In the genomic region with DNA sequence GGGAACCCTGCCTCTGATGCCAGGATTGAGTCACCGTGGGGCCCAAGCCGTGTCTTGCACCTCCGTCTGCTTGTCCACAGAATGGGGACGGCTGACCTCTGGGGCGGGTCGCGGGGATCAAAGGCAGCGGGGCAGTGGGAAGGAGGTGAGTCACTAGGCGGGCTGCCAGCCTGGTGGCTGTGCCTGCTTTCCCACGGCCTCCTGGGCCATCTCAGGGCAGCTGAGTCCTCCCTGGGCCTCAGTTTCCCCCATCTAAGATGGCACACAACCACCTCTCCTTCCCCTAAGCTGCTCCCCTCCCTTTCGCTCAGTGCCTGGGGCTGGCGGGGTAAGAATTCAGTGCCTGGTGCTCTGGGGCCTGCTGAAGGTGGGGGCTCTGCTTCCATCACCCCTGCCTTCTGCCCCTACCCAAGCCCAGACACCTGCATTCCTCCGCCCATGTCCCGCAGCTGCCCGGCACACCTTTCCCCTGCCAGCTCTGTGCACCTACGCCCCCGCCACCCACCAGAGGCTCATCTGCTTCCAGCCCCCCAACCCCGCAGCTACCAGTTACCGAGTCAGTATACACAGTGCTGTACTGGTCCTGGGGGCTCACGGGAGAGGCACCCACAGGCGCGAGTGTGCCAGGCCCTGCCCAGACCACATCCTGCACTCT, we compare ENCODE assay signal across 8 cellular contexts. TPM values are rescaled to one million over a fixed set of nuclear protein-coding genes. Genes with fewer than 3 reads are reported as not detected.
DNase-seq lines count a peak whose midpoint lies in the region; ATAC-seq and TF ChIP-seq lines count a peak whose summit lies in the region.

No MANE protein-coding gene starts in this region.

- no peak overlapping the region for H3K9ac ChIP-seq in PC-3 (ENCODE audit: low read length)

- CTCF ChIA-PET in PC-3 (lab: Charles Lee): no interaction called here

- no TSS peak for BruUV-seq in PC-3 (replicated peaks; lab: Mats Ljungman, UMichigan)

- H3K27ac ChIP-seq in PC-3 (ENCODE audit: low read length) (0 out of 2 replicates have a peak overlapping the region, but pooled peaks have one; percentile 13), prostate gland (peak overlapping the region; percentile 99 to 100), foreskin keratinocyte (no peak overlapping the region)
- H3K27ac ChIP-seq in effector memory CD4-positive, alpha-beta T cell (ENCODE audit: insufficient read depth, low read length, poor library complexity, severe bottlenecking): peak overlapping the region; percentile 87

- H3K27me3 ChIP-seq in PC-3 (ENCODE audit: low read length) (no peaks in the 10 kb centered on the region), prostate gland (replicated peaks; ENCODE audit: insufficient read depth) (no peaks in the 10 kb centered on the region), foreskin keratinocyte (no peaks in the 10 kb centered on the region)
- no peaks in the 10 kb centered on the region for H3K27me3 ChIP-seq in effector memory CD4-positive, alpha-beta T cell (replicated peaks; ENCODE audit: control insufficient read depth, insufficient read depth, low read length, poor library complexity, severe bottlenecking)

- TF ChIP-seq CTCF in PC-3 (conservative IDR thresholded peaks at IDR 0.05; ENCODE audit: low read depth, low read length) (no peak), prostate gland (IDR thresholded peaks at IDR 0.05) (no peak), foreskin keratinocyte (conservative IDR thresholded peaks at IDR 0.05) (no peak)

- H3K9me3 ChIP-seq in PC-3 (ENCODE audit: low read length): no peaks in the 10 kb centered on the region
- H3K9me3 ChIP-seq in effector memory CD4-positive, alpha-beta T cell (ENCODE audit: control insufficient read depth, low read length): no peaks in the 10 kb centered on the region
- H3K9me3 ChIP-seq in prostate gland: no peaks in the 10 kb centered on the region

- H3K9me2 ChIP-seq in PC-3 (replicated peaks; ENCODE audit: low read length): no peaks in the 10 kb centered on the region

- H3K36me3 ChIP-seq in PC-3 (ENCODE audit: low read depth, low read length) (no peaks in the 10 kb centered on the region; the same call in 1 of the 2 replicates), prostate gland (no peaks in the 10 kb centered on the region)
- H3K36me3 ChIP-seq in effector memory CD4-positive, alpha-beta T cell (ENCODE audit: control insufficient read depth, insufficient read depth, low read length): peaks cover 54% of the 10 kb centered on the region

- H3K4me1 ChIP-seq in PC-3 (ENCODE audit: insufficient read depth, low read length) (peaks cover 31% of the 10 kb centered on the region), prostate gland (replicated peaks) (peaks cover 63% of the 10 kb centered on the region), foreskin keratinocyte (peaks cover 5% of the 10 kb centered on the region)
- peaks cover 80% of the 10 kb centered on the region for H3K4me1 ChIP-seq in effector memory CD4-positive, alpha-beta T cell (ENCODE audit: control insufficient read depth, insufficient read depth, low read length, poor library complexity, severe bottlenecking)

- peaks cover 53% of the 10 kb centered on the region for H3K79me2 ChIP-seq in PC-3 (ENCODE audit: low read length)

- H2AFZ ChIP-seq in PC-3 (ENCODE audit: low read length): no peak overlapping the region

- intact Hi-C loops in PC-3 (cut with micrococcal nuclease) (no loop called here), prostate gland (cut with DNase I) (no loop called here)

- ATAC-seq in PC-3: no peak
- ATAC-seq in foreskin keratinocyte: no peak

- DNase-seq in Daoy (ENCODE audit: low read depth) (peak; percentile 62), PC-3 (peak; percentile 15), prostate gland (ENCODE audit: low spot score) (no peak), foreskin keratinocyte (no peak), NCI-H510A treated with DMSO at 0.1 percent for 48 hours (lab: John Stamatoyannopoulos, UW) (no peak), kidney glomerular epithelial cell (lab: John Stamatoyannopoulos, UW) (no peak)
- peak in 2 of 3 donors; percentile 38 to 61 for DNase-seq in effector memory CD4-positive, alpha-beta T cell
- no peak for DNase-seq in stimulated activated CD4-positive, alpha-beta T cell treated with anti-CD3 and anti-CD28 coated beads, Interleukin-4, amount 100 ng/mL, for 24 hours

- peaks cover 37% of the 10 kb centered on the region for H4K20me1 ChIP-seq in PC-3 (ENCODE audit: low read length)

- POLR2A ChIA-PET in PC-3 (lab: Charles Lee; ENCODE audit: unreplicated experiment): no interaction called here

- TF ChIP-seq POLR2A in prostate gland (IDR thresholded peaks at IDR 0.05): no peak

- WGBS in prostate gland: 70% methylated on average over 18 of the region's 22 CpGs

- H3K4me2 ChIP-seq in PC-3 (ENCODE audit: low read length): 0 out of 2 replicates have a peak overlapping the region, but pooled peaks have one; percentile 93

- H3K4me3 ChIP-seq in PC-3 (ENCODE audit: low read length) (no peak overlapping the region), prostate gland (peak overlapping the region; percentile 98 to 100)
- no peak overlapping the region for H3K4me3 ChIP-seq in effector memory CD4-positive, alpha-beta T cell (ENCODE audit: insufficient read depth, low read depth, low read length, poor library complexity, severe bottlenecking)

- no peaks in the 10 kb centered on the region for H3F3A ChIP-seq in PC-3 (ENCODE audit: low read length, unreplicated experiment)

RNA-seq across cellular contexts. Expression of a gene that starts 3.5 kb away (rescaled TPM):
- total RNA-seq in Daoy (2014; rRNA removed; shearing (Covaris generic)): 31.3 and 33.9 TPM in 2 replicates
- total RNA-seq in PC-3 (2014; rRNA removed) (95.4 and 96.8 TPM in 2 replicates), prostate gland (100 to 1,000 TPM; 141 to 189 TPM), foreskin keratinocyte (65.6 and 69.4 TPM in 2 replicates)
- polyA plus RNA-seq in foreskin keratinocyte: 45.3 and 58.3 TPM in 2 replicates

RNA-seq across cellular contexts. Expression of a gene that starts 32.1 kb away (rescaled TPM):
- total RNA-seq in Daoy (2014; rRNA removed; shearing (Covaris generic)): 18.2 and 19.9 TPM in 2 replicates
- total RNA-seq in PC-3 (2014; rRNA removed) (72.0 and 94.0 TPM in 2 replicates), prostate gland (100 to 1,000 TPM; 116 to 136 TPM), foreskin keratinocyte (51.2 and 51.7 TPM in 2 replicates)
- polyA plus RNA-seq in foreskin keratinocyte: 49.5 and 51.4 TPM in 2 replicates

RNA-seq across cellular contexts. Expression of a gene that starts 48.5 kb away (rescaled TPM):
- 11.1 and 13.5 TPM in 2 replicates for total RNA-seq in Daoy (2014; rRNA removed; shearing (Covaris generic))
- 15.1 and 24.8 TPM in 2 replicates for total RNA-seq in PC-3 (2014; rRNA removed)
- 10 to 100 TPM; 40.1 to 43.5 TPM for total RNA-seq in prostate gland
- total RNA-seq in foreskin keratinocyte: 30.1 and 32.9 TPM in 2 replicates
- 36.0 and 37.8 TPM in 2 replicates for polyA plus RNA-seq in foreskin keratinocyte

RNA-seq across cellular contexts. Expression of a gene that starts 49.1 kb away (rescaled TPM):
- total RNA-seq in Daoy (2014; rRNA removed; shearing (Covaris generic)): not detected in 2 replicates
- total RNA-seq in PC-3 (2014; rRNA removed): 1.0 and 3.6 TPM in 2 replicates
- 10 to 100 TPM; 11.8 to 50.2 TPM for total RNA-seq in prostate gland
- 2.0 and 3.1 TPM in 2 replicates for total RNA-seq in foreskin keratinocyte
- polyA plus RNA-seq in foreskin keratinocyte: 3.8 and 4.4 TPM in 2 replicates

Comparison
In these comparisons a context has a peak if more than half of its experiments do, and no peak if none do; other contexts are left out.
1. DNase-seq: peak in Daoy (single experiment), PC-3 (single experiment) and effector memory CD4-positive, alpha-beta T cell (2 of 3); none in prostate gland (single experiment), foreskin keratinocyte (0 of 2), stimulated activated CD4-positive, alpha-beta T cell treated with anti-CD3 and anti-CD28 coated beads, Interleukin-4, amount 100 ng/mL, for 24 hours (single experiment), NCI-H510A treated with DMSO at 0.1 percent for 48 hours (single experiment) and kidney glomerular epithelial cell (single experiment).
2. H3K4me3 ChIP-seq: peak in prostate gland (2 of 2); none in PC-3 (single experiment) and effector memory CD4-positive, alpha-beta T cell (single experiment).